Comparison of ENCODE assay signal across 17 cellular contexts in genomic region chr4:1041936-1042330, GRCh38. TPM values are rescaled to one million over a fixed set of nuclear protein-coding genes. Genes with fewer than 3 reads are reported as not detected.
DNase-seq lines count a peak whose midpoint lies in the region; ATAC-seq, FAIRE-seq and TF ChIP-seq lines count a peak whose summit lies in the region.
"Had no signal": no experiment of that assay in that cellular context is flagged by ENCODE, and none has a peak within 500 bp of the region (broad histone marks: within the 10 kb centered on the region; RNA-seq: fewer than 3 reads in every experiment).

No MANE protein-coding gene starts in this region.

- CTCF ChIA-PET in K562 (lab: Yijun Ruan, JAX; ENCODE audit: low intra/inter-chr PET ratio): no interaction called here
- CTCF ChIA-PET in HepG2 (lab: Yijun Ruan, JAX; ENCODE audit: low intra/inter-chr PET ratio, low total read pairs): no interaction called here

- H3K4me2 ChIP-seq in K562 (ENCODE audit: insufficient read depth, low read length) (peak overlapping the region; percentile 61), HepG2 (ENCODE audit: low read depth, low read length) (no peak overlapping the region)

- H3K9ac ChIP-seq in K562 (ENCODE audit: insufficient read depth in 1 of 2, low read depth in 2 of 2, low read length in 2 of 2) (peak overlapping the region; percentile 30 to 90), HepG2 (ENCODE audit: insufficient read depth, low read depth, low read length) (no peak overlapping the region)

- intact Hi-C loops in K562 (cut with micrococcal nuclease): loop anchor here (10.0 kb wide), 1 partner anchor 47 kb away; the partner anchor contains the start of gene SLC26A1
- intact Hi-C loops in HepG2 (cut with micrococcal nuclease; ENCODE audit: unreplicated experiment): no loop called here

- H2AFZ ChIP-seq in K562 (ENCODE audit: low read depth, low read length): peak overlapping the region; percentile 92
- no peak overlapping the region for H2AFZ ChIP-seq in HepG2 (ENCODE audit: low read length)

- DNase-seq in DMS53 (lab: John Stamatoyannopoulos, UW) (peak; percentile 64), DMS53 treated with DMSO at 0.1 percent for 48 hours (lab: John Stamatoyannopoulos, UW; ENCODE audit: unreplicated experiment) (no peak), K562 (ENCODE audit: extremely low read depth in 1 of 4, low spot score in 3 of 4) (no peak), HepG2 (ENCODE audit: low spot score) (no peak), suprapubic skin (ENCODE audit: low spot score in 2 of 2) (no peak), NOMO-1 treated with DMSO at 0.1 percent for 48 hours (lab: John Stamatoyannopoulos, UW; ENCODE audit: unreplicated experiment) (no peak)
- no peak for DNase-seq in activated CD4-positive, CD25-positive, alpha-beta regulatory T cell treated with anti-CD3 and anti-CD28 coated beads, Interleukin-2, amount 50 U/mL, for 72 hours
- DNase-seq: activated CD4-positive, CD25-positive, alpha-beta regulatory T cell; activated naive CD4-positive, alpha-beta T cell treated with anti-CD3 and anti-CD28 coated beads, Interleukin-2, amount 10 ng/mL, durations not matched to agents 7 days and 5 days; immature natural killer cell; NCI-H2029; NCI-H524 had no signal

- no peaks in the 10 kb centered on the region for H3K9me1 ChIP-seq in K562 (ENCODE audit: control insufficient read depth, insufficient read depth, low read length)

- in situ Hi-C loops in K562 (cut with MboI) (no loop called here), HepG2 (cut with HindIII; ENCODE audit: extremely low pct_ligation_motif_present, low pct_unique_long_range_greater_than_20kb) (no loop called here)

- H3K9me3 ChIP-seq in K562 (replicated peaks; ENCODE audit: control insufficient read depth, insufficient read depth, low read depth, low read length) (no peaks in the 10 kb centered on the region), HepG2 (ENCODE audit: low read length) (no peaks in the 10 kb centered on the region), suprapubic skin (no peaks in the 10 kb centered on the region)
- H3K9me3 ChIP-seq: gastroesophageal sphincter had no signal

- H3K27me3 ChIP-seq in K562 (ENCODE audit: control insufficient read depth in 2 of 2, insufficient read depth in 2 of 2, low read length in 2 of 2): no peaks in the 10 kb centered on the region
- H3K27me3 ChIP-seq in HepG2 (ENCODE audit: control insufficient read depth in 1 of 2, insufficient read depth in 2 of 2, low read length in 2 of 2): peaks cover 16 to 66% of the 10 kb centered on the region in 2 experiments
- peaks cover 29% of the 10 kb centered on the region for H3K27me3 ChIP-seq in suprapubic skin

- H3K4me1 ChIP-seq in K562 (replicated peaks in 1 of 2; ENCODE audit: control insufficient read depth in 2 of 2, insufficient read depth in 2 of 2, low read length in 2 of 2): peaks cover 50 to 83% of the 10 kb centered on the region in 2 experiments
- H3K4me1 ChIP-seq in HepG2 (ENCODE audit: insufficient read depth, low read length): peaks cover 64% of the 10 kb centered on the region
- peaks cover 63% of the 10 kb centered on the region for H3K4me1 ChIP-seq in suprapubic skin

- TF ChIP-seq POLR2A in K562 (conservative IDR thresholded peaks at IDR 0.05): no peak
- no peak for TF ChIP-seq POLR2A in HepG2 (IDR thresholded peaks at IDR 0.05; ENCODE audit: insufficient read depth in 1 of 2, low read depth in 2 of 2, low read length in 2 of 2)
- TF ChIP-seq POLR2A in suprapubic skin (IDR thresholded peaks at IDR 0.05): no peak

- H3K79me2 ChIP-seq in K562 (ENCODE audit: control insufficient read depth, insufficient read depth, low read length): no peaks in the 10 kb centered on the region
- no peaks in the 10 kb centered on the region for H3K79me2 ChIP-seq in HepG2 (ENCODE audit: insufficient read depth, low read length)

- WGBS in K562 (ENCODE audit: insufficient coverage, low coverage, missing lambda C conversion rate): 44% methylated on average over 7 of the region's 8 CpGs
- 43% methylated on average over 4 of the region's 8 CpGs for WGBS in HepG2 (ENCODE audit: low lambda C conversion rate)
- WGBS in suprapubic skin: 34% methylated on average over 8 of the region's 8 CpGs

- TF ChIP-seq CTCF in K562 (IDR thresholded peaks at IDR 0.05 in 2 of 3, conservative IDR thresholded peaks at IDR 0.05 in 1 of 3; ENCODE audit: insufficient read depth in 2 of 3, low read depth in 1 of 3, low read length in 3 of 3) (no peak), HepG2 (CRISPR knock-in tag; IDR thresholded peaks at IDR 0.05) (no peak), suprapubic skin (IDR thresholded peaks at IDR 0.05) (no peak)

- H3K36me3 ChIP-seq in K562 (ENCODE audit: control insufficient read depth, insufficient read depth, low read length) (no peaks in the 10 kb centered on the region), HepG2 (replicated peaks in 1 of 2; ENCODE audit: control insufficient read depth in 1 of 2, insufficient read depth in 2 of 2, low read length in 2 of 2) (no peaks in the 10 kb centered on the region), suprapubic skin (no peaks in the 10 kb centered on the region)
- H3K36me3 ChIP-seq: gastroesophageal sphincter had no signal

- FAIRE-seq in K562 (lab: Jason Lieb, UNC) (no peak), HepG2 (lab: Jason Lieb, UNC) (no peak)
- FAIRE-seq: GM12892 had no signal

- TF ChIP-seq RAD21 in K562 (CRISPR knock-in tag; conservative IDR thresholded peaks at IDR 0.05 in 1 of 2, IDR thresholded peaks at IDR 0.05 in 1 of 2) (no peak), HepG2 (CRISPR knock-in tag; IDR thresholded peaks at IDR 0.05) (no peak)

- no TSS peak for BruUV-seq in K562 (replicated peaks; lab: Mats Ljungman, UMichigan)
- no TSS peak for BruUV-seq in HepG2 (replicated peaks; lab: Mats Ljungman, UMichigan)

- TF ChIP-seq EP300 in K562 (IDR thresholded peaks at IDR 0.05; ENCODE audit: low read length) (no peak), HepG2 (IDR thresholded peaks at IDR 0.05; ENCODE audit: low read depth in 2 of 2, low read length in 2 of 2) (no peak), HepG2 (CRISPR knock-in tag; IDR thresholded peaks at IDR 0.05; ENCODE audit: borderline replicate concordance) (no peak), suprapubic skin (IDR thresholded peaks at IDR 0.05) (no peak)

- H3K27ac ChIP-seq in K562 (ENCODE audit: extremely low read depth, low read depth, low read length) (peak overlapping the region; percentile 68), HepG2 (ENCODE audit: extremely low read length, insufficient read depth, low read length) (no peak overlapping the region), suprapubic skin (no peak overlapping the region)
- H3K27ac ChIP-seq: gastroesophageal sphincter, HL-60 had no signal

- ATAC-seq in K562 (no peak), HepG2 (no peak), HG03139 (IDR thresholded peaks at IDR 0.05; ENCODE audit: unreplicated experiment) (no peak)
- ATAC-seq: gastroesophageal sphincter had no signal

- H3K4me3 ChIP-seq in K562 (no peak overlapping the region), HepG2 (replicated peaks in 1 of 3; ENCODE audit: insufficient read depth in 1 of 3, low read depth in 2 of 3, low read length in 3 of 3) (no peak overlapping the region), suprapubic skin (peak overlapping the region; percentile 21)

- POLR2A ChIA-PET in K562 (lab: Yijun Ruan, JAX): no interaction called here
- POLR2A ChIA-PET in HepG2 (lab: Yijun Ruan, JAX): no interaction called here

- H4K20me1 ChIP-seq in K562 (replicated peaks; ENCODE audit: control insufficient read depth, insufficient read depth, low read length) (no peaks in the 10 kb centered on the region), HepG2 (ENCODE audit: insufficient read depth, low read length) (peaks cover 16% of the 10 kb centered on the region; the same call in 1 of the 2 replicates)

RNA-seq across cellular contexts. Expression of gene FGFRL1, which starts 30.5 kb away (rescaled TPM):
- total RNA-seq in K562 (2011; cell fraction: chromatin; rRNA removed; ENCODE audit: low replicate concordance): 24.3 and 107 TPM in 2 replicates
- 71.6 and 76.2 TPM in 2 replicates for total RNA-seq in K562 (2011; cell fraction: nucleolus; rRNA removed)
- total RNA-seq in K562 (2011; cell fraction: nucleoplasm; rRNA removed): 78.9 and 124 TPM in 2 replicates
- 21.6 and 30.7 TPM in 2 replicates for total RNA-seq in K562 (2014; rRNA removed)
- total RNA-seq in K562 (2014; rRNA removed; fragmentation: Illumina TruSeq; extraction: Trizol): 5.3 and 7.1 TPM in 2 replicates
- 10.4 and 11.4 TPM in 2 replicates for total RNA-seq in K562 (2015; rRNA removed; fragmentation: Illumina TruSeq; extraction: Trizol)
- total RNA-seq in K562 (2021): 45.6 and 49.9 TPM in 2 replicates
- 14.6 and 18.3 TPM in 2 replicates for polyA plus RNA-seq in K562 (2011; rRNA removed)
- polyA plus RNA-seq in K562 (2011; cell fraction: cytosol; rRNA removed): 39.0 and 72.2 TPM in 2 replicates
- polyA plus RNA-seq in K562 (2011; cell fraction: nucleus; rRNA removed): 55.9 and 72.5 TPM in 2 replicates
- polyA plus RNA-seq in K562 (2012): 28.5 and 35.1 TPM in 2 replicates
- 17.1 and 25.2 TPM in 2 replicates for polyA plus RNA-seq in K562 (2014; fragmentation: Illumina TruSeq; extraction: Trizol)
- under 1 TPM; 0.34 to 0.53 TPM for polyA plus RNA-seq in K562 (2014; fragmentation: Nextera tagmentation; extraction: Ambion mirVana)
- 15.1 and 15.6 TPM in 2 replicates for polyA plus RNA-seq in K562 (2014; rRNA removed)
- polyA minus RNA-seq in K562 (2011; rRNA and poly(A)+ RNA removed): 73.8 and 144 TPM in 2 replicates
- 42.8 and 52.2 TPM in 2 replicates for polyA minus RNA-seq in K562 (2011; cell fraction: cytosol; rRNA and poly(A)+ RNA removed)
- 20.8 and 21.0 TPM in 2 replicates for polyA minus RNA-seq in K562 (2011; cell fraction: nucleus; rRNA and poly(A)+ RNA removed)
- total RNA-seq in HepG2 (2016; rRNA removed; fragmentation: Illumina TruSeq; extraction: Trizol): 12.3 and 19.1 TPM in 2 replicates
- total RNA-seq in HepG2 (2016; cell fraction: cytosol; rRNA removed; fragmentation: Illumina TruSeq; extraction: Trizol; ENCODE audit: low read depth): 8.9 and 9.3 TPM in 2 replicates
- 11.5 and 17.5 TPM in 2 replicates for total RNA-seq in HepG2 (2016; cell fraction: insoluble cytoplasmic fraction; rRNA removed; fragmentation: Illumina TruSeq; extraction: Trizol)
- 31.8 and 32.6 TPM in 2 replicates for total RNA-seq in HepG2 (2016; cell fraction: membrane; rRNA removed; fragmentation: Illumina TruSeq; extraction: Trizol)
- total RNA-seq in HepG2 (2016; cell fraction: nucleus; rRNA removed; fragmentation: Illumina TruSeq; extraction: Trizol): 13.0 and 15.9 TPM in 2 replicates
- polyA plus RNA-seq in HepG2 (2011; rRNA removed): 30.6 and 35.5 TPM in 2 replicates
- polyA plus RNA-seq in HepG2 (2011; cell fraction: cytosol; rRNA removed): 37.2 and 49.4 TPM in 2 replicates
- polyA plus RNA-seq in HepG2 (2011; cell fraction: nucleus; rRNA removed): 122 and 143 TPM in 2 replicates
- polyA plus RNA-seq in HepG2 (2012): 21.8 and 31.9 TPM in 2 replicates
- polyA plus RNA-seq in HepG2 (2016; cell fraction: cytosol; fragmentation: Illumina TruSeq; extraction: Trizol; ENCODE audit: low read depth): 15.2 and 15.4 TPM in 2 replicates
- polyA plus RNA-seq in HepG2 (2016; cell fraction: insoluble cytoplasmic fraction; fragmentation: Illumina TruSeq; extraction: Trizol; ENCODE audit: low read depth): 18.1 and 23.1 TPM in 2 replicates
- polyA plus RNA-seq in HepG2 (2016; cell fraction: membrane; fragmentation: Illumina TruSeq; extraction: Trizol; ENCODE audit: low read depth): 38.4 and 44.6 TPM in 2 replicates
- polyA plus RNA-seq in HepG2 (2016; cell fraction: nucleus; fragmentation: Illumina TruSeq; extraction: Trizol; ENCODE audit: insufficient read depth, low read depth): 33.6 and 40.0 TPM in 2 replicates
- polyA minus RNA-seq in HepG2 (2011; rRNA and poly(A)+ RNA removed; ENCODE audit: low replicate concordance): 74.3 and 145 TPM in 2 replicates
- 22.8 and 26.5 TPM in 2 replicates for polyA minus RNA-seq in HepG2 (2011; cell fraction: cytosol; rRNA and poly(A)+ RNA removed)
- polyA minus RNA-seq in HepG2 (2011; cell fraction: nucleus; rRNA and poly(A)+ RNA removed): 19.9 and 23.2 TPM in 2 replicates
- total RNA-seq in suprapubic skin: 10 to 100 TPM in 3 of 4 donors, 1 to 10 TPM in 1; 9.0 to 19.9 (median 12.0) TPM

RNA-seq across cellular contexts. Expression of gene SLC26A1, which starts 48.7 kb away (rescaled TPM):
- total RNA-seq in K562 (2011; cell fraction: chromatin; rRNA removed; ENCODE audit: low replicate concordance): 5.5 and 11.7 TPM in 2 replicates
- 8.4 and 9.3 TPM in 2 replicates for total RNA-seq in K562 (2011; cell fraction: nucleolus; rRNA removed)
- 4.1 and 4.2 TPM in 2 replicates for total RNA-seq in K562 (2011; cell fraction: nucleoplasm; rRNA removed)
- total RNA-seq in K562 (2014; rRNA removed) (1.6 TPM in 2 replicates), K562 (2014; rRNA removed; fragmentation: Illumina TruSeq; extraction: Trizol) (0.40 and 0.96 TPM in 2 replicates), K562 (2015; rRNA removed; fragmentation: Illumina TruSeq; extraction: Trizol) (1.8 and 2.2 TPM in 2 replicates), K562 (2021) (3.1 and 4.2 TPM in 2 replicates), HepG2 (2016; rRNA removed; fragmentation: Illumina TruSeq; extraction: Trizol) (7.2 and 22.9 TPM in 2 replicates), suprapubic skin (under 1 TPM in 1 of 4 donors, not detected in 3; 0.30 TPM)
- polyA plus RNA-seq in K562 (2011; rRNA removed) (0.95 and 2.0 TPM in 2 replicates), K562 (2014; fragmentation: Illumina TruSeq; extraction: Trizol) (0.56 and 0.69 TPM in 2 replicates), K562 (2014; fragmentation: Nextera tagmentation; extraction: Ambion mirVana) (under 1 TPM; 0.11 to 0.24 TPM), K562 (2014; rRNA removed) (1.4 and 2.1 TPM in 2 replicates), HepG2 (2011; rRNA removed) (5.4 and 8.4 TPM in 2 replicates)
- 1.0 and 2.7 TPM in 2 replicates for polyA plus RNA-seq in K562 (2011; cell fraction: cytosol; rRNA removed)
- polyA plus RNA-seq in K562 (2011; cell fraction: nucleus; rRNA removed): 9.1 and 12.1 TPM in 2 replicates
- 4.4 and 8.2 TPM in 2 replicates for polyA plus RNA-seq in K562 (2012)
- polyA minus RNA-seq in K562 (2011; rRNA and poly(A)+ RNA removed): 0.51 and 0.74 TPM in 2 replicates
- 1.7 TPM in 2 replicates for polyA minus RNA-seq in K562 (2011; cell fraction: cytosol; rRNA and poly(A)+ RNA removed)
- 3.9 and 6.3 TPM in 2 replicates for polyA minus RNA-seq in K562 (2011; cell fraction: nucleus; rRNA and poly(A)+ RNA removed)
- 1.1 and 1.9 TPM in 2 replicates for total RNA-seq in HepG2 (2016; cell fraction: cytosol; rRNA removed; fragmentation: Illumina TruSeq; extraction: Trizol; ENCODE audit: low read depth)
- total RNA-seq in HepG2 (2016; cell fraction: insoluble cytoplasmic fraction; rRNA removed; fragmentation: Illumina TruSeq; extraction: Trizol): 6.6 and 22.7 TPM in 2 replicates
- total RNA-seq in HepG2 (2016; cell fraction: membrane; rRNA removed; fragmentation: Illumina TruSeq; extraction: Trizol): 4.2 and 4.6 TPM in 2 replicates
- total RNA-seq in HepG2 (2016; cell fraction: nucleus; rRNA removed; fragmentation: Illumina TruSeq; extraction: Trizol): 23.8 and 28.9 TPM in 2 replicates
- polyA plus RNA-seq in HepG2 (2011; cell fraction: cytosol; rRNA removed): 7.7 and 10.8 TPM in 2 replicates
- 30.6 and 45.2 TPM in 2 replicates for polyA plus RNA-seq in HepG2 (2011; cell fraction: nucleus; rRNA removed)
- polyA plus RNA-seq in HepG2 (2012): 5.1 and 7.0 TPM in 2 replicates
- polyA plus RNA-seq in HepG2 (2016; cell fraction: cytosol; fragmentation: Illumina TruSeq; extraction: Trizol; ENCODE audit: low read depth): 1.2 and 1.5 TPM in 2 replicates
- 4.5 and 6.1 TPM in 2 replicates for polyA plus RNA-seq in HepG2 (2016; cell fraction: insoluble cytoplasmic fraction; fragmentation: Illumina TruSeq; extraction: Trizol; ENCODE audit: low read depth)
- 1.6 and 2.2 TPM in 2 replicates for polyA plus RNA-seq in HepG2 (2016; cell fraction: membrane; fragmentation: Illumina TruSeq; extraction: Trizol; ENCODE audit: low read depth)
- polyA plus RNA-seq in HepG2 (2016; cell fraction: nucleus; fragmentation: Illumina TruSeq; extraction: Trizol; ENCODE audit: insufficient read depth, low read depth): 25.4 and 27.0 TPM in 2 replicates
- polyA minus RNA-seq in HepG2 (2011; rRNA and poly(A)+ RNA removed; ENCODE audit: low replicate concordance): 0.40 and 58.6 TPM in 2 replicates
- 13.4 and 13.6 TPM in 2 replicates for polyA minus RNA-seq in HepG2 (2011; cell fraction: cytosol; rRNA and poly(A)+ RNA removed)
- 37.7 and 40.7 TPM in 2 replicates for polyA minus RNA-seq in HepG2 (2011; cell fraction: nucleus; rRNA and poly(A)+ RNA removed)
- total RNA-seq: gastroesophageal sphincter, RPMI7951 had no signal

RNA-seq across cellular contexts. Expression of gene IDUA, which starts 55.1 kb away (rescaled TPM):
- total RNA-seq in K562 (2011; cell fraction: chromatin; rRNA removed; ENCODE audit: low replicate concordance): 7.8 and 35.6 TPM in 2 replicates
- 35.8 and 36.4 TPM in 2 replicates for total RNA-seq in K562 (2011; cell fraction: nucleolus; rRNA removed)
- total RNA-seq in K562 (2011; cell fraction: nucleoplasm; rRNA removed): 12.5 and 18.8 TPM in 2 replicates
- total RNA-seq in K562 (2014; rRNA removed) (9.9 and 10.1 TPM in 2 replicates), K562 (2014; rRNA removed; fragmentation: Illumina TruSeq; extraction: Trizol) (0.26 and 0.69 TPM in 2 replicates), K562 (2015; rRNA removed; fragmentation: Illumina TruSeq; extraction: Trizol) (3.1 and 4.8 TPM in 2 replicates), K562 (2021) (13.6 and 16.1 TPM in 2 replicates), HepG2 (2016; rRNA removed; fragmentation: Illumina TruSeq; extraction: Trizol) (0.32 and 1.0 TPM in 2 replicates), suprapubic skin (10 to 100 TPM; 11.0 to 33.1 (median 19.7) TPM)
- polyA plus RNA-seq in K562 (2011; rRNA removed) (1.2 and 2.2 TPM in 2 replicates), K562 (2014; fragmentation: Illumina TruSeq; extraction: Trizol) (0.30 and 1.2 TPM in 2 replicates), K562 (2014; fragmentation: Nextera tagmentation; extraction: Ambion mirVana) (under 1 TPM; 0.04 to 0.13 TPM), K562 (2014; rRNA removed) (11.2 and 14.1 TPM in 2 replicates), HepG2 (2011; rRNA removed) (0.77 and 1.5 TPM in 2 replicates)
- 0.90 and 2.8 TPM in 2 replicates for polyA plus RNA-seq in K562 (2011; cell fraction: cytosol; rRNA removed)
- polyA plus RNA-seq in K562 (2011; cell fraction: nucleus; rRNA removed): 34.5 and 72.8 TPM in 2 replicates
- polyA plus RNA-seq in K562 (2012): 9.8 and 26.2 TPM in 2 replicates
- polyA minus RNA-seq in K562 (2011; rRNA and poly(A)+ RNA removed): 0.36 and 0.70 TPM in 2 replicates
- 7.3 and 13.7 TPM in 2 replicates for polyA minus RNA-seq in K562 (2011; cell fraction: cytosol; rRNA and poly(A)+ RNA removed)
- polyA minus RNA-seq in K562 (2011; cell fraction: nucleus; rRNA and poly(A)+ RNA removed): 10.0 and 12.1 TPM in 2 replicates
- not detected in 2 replicates for total RNA-seq in HepG2 (2016; cell fraction: cytosol; rRNA removed; fragmentation: Illumina TruSeq; extraction: Trizol; ENCODE audit: low read depth)
- total RNA-seq in HepG2 (2016; cell fraction: insoluble cytoplasmic fraction; rRNA removed; fragmentation: Illumina TruSeq; extraction: Trizol): 0.84 TPM in 1 of 2 replicates, not detected in the other
- total RNA-seq in HepG2 (2016; cell fraction: membrane; rRNA removed; fragmentation: Illumina TruSeq; extraction: Trizol): 0.24 and 0.53 TPM in 2 replicates
- total RNA-seq in HepG2 (2016; cell fraction: nucleus; rRNA removed; fragmentation: Illumina TruSeq; extraction: Trizol): 0.75 and 2.8 TPM in 2 replicates
- polyA plus RNA-seq in HepG2 (2011; cell fraction: cytosol; rRNA removed): 0.24 and 0.27 TPM in 2 replicates
- polyA plus RNA-seq in HepG2 (2011; cell fraction: nucleus; rRNA removed): 34.5 and 42.6 TPM in 2 replicates
- 1.0 and 2.7 TPM in 2 replicates for polyA plus RNA-seq in HepG2 (2012)
- polyA plus RNA-seq in HepG2 (2016; cell fraction: cytosol; fragmentation: Illumina TruSeq; extraction: Trizol; ENCODE audit: low read depth): 0.19 and 0.29 TPM in 2 replicates
- not detected in 2 replicates for polyA plus RNA-seq in HepG2 (2016; cell fraction: insoluble cytoplasmic fraction; fragmentation: Illumina TruSeq; extraction: Trizol; ENCODE audit: low read depth)
- polyA plus RNA-seq in HepG2 (2016; cell fraction: membrane; fragmentation: Illumina TruSeq; extraction: Trizol; ENCODE audit: low read depth): 0.19 and 0.30 TPM in 2 replicates
- polyA plus RNA-seq in HepG2 (2016; cell fraction: nucleus; fragmentation: Illumina TruSeq; extraction: Trizol; ENCODE audit: insufficient read depth, low read depth): 2.2 and 4.7 TPM in 2 replicates
- polyA minus RNA-seq in HepG2 (2011; rRNA and poly(A)+ RNA removed; ENCODE audit: low replicate concordance): 1.4 and 1.8 TPM in 2 replicates
- 0.69 TPM in 1 of 2 replicates, not detected in the other for polyA minus RNA-seq in HepG2 (2011; cell fraction: cytosol; rRNA and poly(A)+ RNA removed)
- polyA minus RNA-seq in HepG2 (2011; cell fraction: nucleus; rRNA and poly(A)+ RNA removed): 3.5 and 4.0 TPM in 2 replicates
